In the genomic region with DNA sequence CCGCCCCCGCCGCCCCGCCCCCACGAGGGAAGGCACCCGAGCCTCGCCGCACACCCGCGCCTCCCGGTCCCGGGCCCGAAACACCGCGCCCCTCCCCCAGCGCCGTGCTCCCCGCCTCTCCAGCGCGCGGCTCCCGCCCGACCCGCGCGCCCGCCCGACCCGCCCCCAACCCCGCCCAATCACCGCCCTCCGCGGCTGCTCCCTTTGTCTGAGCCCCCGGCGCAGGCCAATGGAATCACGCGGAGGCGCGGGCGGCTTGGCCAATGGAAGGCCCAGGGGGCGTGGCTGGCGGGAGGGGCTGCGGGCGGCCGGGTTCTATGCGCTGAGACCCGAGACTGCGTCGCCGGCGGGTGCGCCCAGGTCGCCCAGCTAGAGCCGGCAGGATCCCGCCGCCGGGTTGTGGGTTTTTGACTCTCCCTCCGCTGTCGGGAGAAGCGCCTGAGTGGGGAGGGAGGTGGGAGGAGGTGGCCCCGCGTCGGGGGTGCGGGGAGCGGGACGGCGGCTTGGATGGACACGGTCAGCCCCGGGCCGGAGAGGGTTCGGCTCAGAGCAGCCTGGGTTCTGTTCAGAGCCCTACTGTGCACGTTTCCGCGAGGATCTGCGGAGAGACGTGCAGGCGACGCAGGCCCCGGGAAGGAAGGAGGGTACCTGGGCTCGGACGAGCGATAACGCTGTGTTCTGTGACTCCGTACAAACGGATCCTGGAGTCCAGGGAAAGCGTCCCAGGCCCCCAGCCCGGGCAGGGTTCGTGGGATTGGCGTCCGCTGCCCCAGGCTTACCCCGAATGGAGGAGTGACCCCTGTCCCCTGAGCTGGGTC, we compare ENCODE assay signal across 8 cellular contexts. TPM values are rescaled to one million over a fixed set of nuclear protein-coding genes. Genes with fewer than 3 reads are reported as not detected.
DNase-seq lines count a peak whose midpoint lies in the region; ATAC-seq and TF ChIP-seq lines count a peak whose summit lies in the region.

No MANE protein-coding gene starts in this region.

- RAD21 ChIA-PET in HCT116 (lab: Charles Lee; ENCODE audit: low non-redundant PET in 1 of 2, low total read pairs in 2 of 2, uncharacterized antibody in 2 of 2, unreplicated experiment in 2 of 2) = no interaction called here

- H3K79me2 ChIP-seq in HCT116 (ENCODE audit: insufficient read depth, low read length) = peaks cover 41% of the 10 kb centered on the region

- POLR2A ChIA-PET in HCT116 (lab: Charles Lee) = interaction anchor here (1.1 to 1.2 kb wide), 3 partner anchors 19 to 51 kb away, joined by 3 to 4 read pairs (median 3); no protein-coding TSS in a partner anchor

- no peaks in the 10 kb centered on the region; a peak in 1 of 4 replicates for H3K36me3 ChIP-seq in HCT116 (ENCODE audit: control insufficient read depth in 1 of 2, insufficient read depth in 2 of 2, low read length in 2 of 2)

- H3K4me3 ChIP-seq in HCT116 (replicated peaks in 1 of 2; ENCODE audit: low read depth in 1 of 2, low read length in 2 of 2) = peak overlapping the region; percentile 77 to 100
- H3K4me3 ChIP-seq in NB4 (ENCODE audit: low read depth, low read length) = peak overlapping the region; percentile 53

- H4K20me1 ChIP-seq in HCT116 (ENCODE audit: insufficient read depth) = no peaks in the 10 kb centered on the region

- TF ChIP-seq POLR2A in HCT116 (IDR thresholded peaks at IDR 0.05; ENCODE audit: borderline replicate concordance, extremely low read depth, insufficient read depth, insufficient read length) (peak; percentile 45), NB4 (IDR thresholded peaks at IDR 0.05; ENCODE audit: extremely low read depth, insufficient read length) (peak; percentile 42)

- TF ChIP-seq CTCF in HCT116 (IDR thresholded peaks at IDR 0.05 in 2 of 3, conservative IDR thresholded peaks at IDR 0.05 in 1 of 3; ENCODE audit: borderline replicate concordance in 1 of 3, insufficient read depth in 1 of 3, low read depth in 2 of 3, low read length in 2 of 3) (no peak), NB4 (IDR thresholded peaks at IDR 0.05; ENCODE audit: low read depth, low read length) (no peak)

- no peaks in the 10 kb centered on the region for H3K9me3 ChIP-seq in HCT116 (ENCODE audit: control insufficient read depth in 1 of 2, insufficient read depth in 1 of 2, low read depth in 1 of 2, low read length in 2 of 2)

- H3K27me3 ChIP-seq in HCT116 (ENCODE audit: insufficient read depth, low read length) = no peaks in the 10 kb centered on the region

- BruUV-seq in HCT116 (replicated peaks; lab: Mats Ljungman, UMichigan) = TSS peak; percentile 90

- CTCF ChIA-PET in HCT116 (lab: Charles Lee) = interaction anchor here (1.3 kb wide), 1 partner anchor 19 kb away, joined by 3 read pairs; no protein-coding TSS in a partner anchor

- intact Hi-C loops in HCT116 (cut with micrococcal nuclease) = loop anchor here (2.0 kb wide), 2 partner anchors 19 to 49 kb away; partner anchors contain the start of gene BAHCC1

- no peak overlapping the region for H2AFZ ChIP-seq in HCT116 (ENCODE audit: low read depth, low read length, poor library complexity, severe bottlenecking)

- ATAC-seq in HCT116 = peak; percentile 78

- H3K9me2 ChIP-seq in HCT116 (ENCODE audit: insufficient read depth) = no peaks in the 10 kb centered on the region

- no peak for TF ChIP-seq RAD21 in HCT116 (IDR thresholded peaks at IDR 0.05; ENCODE audit: low read depth)

- H3K9ac ChIP-seq in HCT116 (ENCODE audit: low read length) = peak overlapping the region; percentile 85

- peak overlapping the region; percentile 67 for H3K27ac ChIP-seq in HCT116 (ENCODE audit: low read depth, low read length)

- DNase-seq in EH (ENCODE audit: low read depth) (peak; percentile 96), HCT116 (ENCODE audit: low read depth, low spot score) (peak; percentile 93), NB4 (ENCODE audit: low read depth) (peak; percentile 97), SK-N-DZ (ENCODE audit: low spot score) (peak; percentile 97), germinal center (ENCODE audit: low spot score) (peak; percentile 99), occipital lobe (lab: John Stamatoyannopoulos, UW) (peak; percentile 96), superior temporal gyrus (ENCODE audit: extremely low spot score) (peak; percentile 96)
- DNase-seq in activated naive CD4-positive, alpha-beta T cell treated with anti-CD3 and anti-CD28 coated beads, Interleukin-2, amount 50 U/mL, for 16 hours = peak; percentile 98

- H3K4me1 ChIP-seq in HCT116 (ENCODE audit: control insufficient read depth in 1 of 2, insufficient read depth in 2 of 2, low read length in 2 of 2) = peaks cover 38 to 64% of the 10 kb centered on the region in 2 experiments

- peak overlapping the region; percentile 98 for H3K4me2 ChIP-seq in HCT116 (ENCODE audit: low read length)

TF ChIP-seq in HCT116, 20 proteins besides CTCF, POLR2A, EP300 and RAD21:
- TF ChIP-seq, protein P1, sequence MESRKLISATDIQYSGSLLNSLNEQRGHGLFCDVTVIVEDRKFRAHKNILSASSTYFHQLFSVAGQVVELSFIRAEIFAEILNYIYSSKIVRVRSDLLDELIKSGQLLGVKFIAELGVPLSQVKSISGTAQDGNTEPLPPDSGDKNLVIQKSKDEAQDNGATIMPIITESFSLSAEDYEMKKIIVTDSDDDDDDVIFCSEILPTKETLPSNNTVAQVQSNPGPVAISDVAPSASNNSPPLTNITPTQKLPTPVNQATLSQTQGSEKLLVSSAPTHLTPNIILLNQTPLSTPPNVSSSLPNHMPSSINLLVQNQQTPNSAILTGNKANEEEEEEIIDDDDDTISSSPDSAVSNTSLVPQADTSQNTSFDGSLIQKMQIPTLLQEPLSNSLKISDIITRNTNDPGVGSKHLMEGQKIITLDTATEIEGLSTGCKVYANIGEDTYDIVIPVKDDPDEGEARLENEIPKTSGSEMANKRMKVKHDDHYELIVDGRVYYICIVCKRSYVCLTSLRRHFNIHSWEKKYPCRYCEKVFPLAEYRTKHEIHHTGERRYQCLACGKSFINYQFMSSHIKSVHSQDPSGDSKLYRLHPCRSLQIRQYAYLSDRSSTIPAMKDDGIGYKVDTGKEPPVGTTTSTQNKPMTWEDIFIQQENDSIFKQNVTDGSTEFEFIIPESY (IDR thresholded peaks at IDR 0.05; ENCODE audit: extremely low read depth, insufficient replicate concordance, low read length) = no peak
- TF ChIP-seq SP1 (IDR thresholded peaks at IDR 0.05; ENCODE audit: low read depth) (peak; percentile 81), SIN3A (IDR thresholded peaks at IDR 0.05; ENCODE audit: low read depth) (no peak), TCF7L2 (IDR thresholded peaks at IDR 0.05; ENCODE audit: borderline replicate concordance, extremely low read depth, insufficient read depth, insufficient read length) (peak; percentile 42), MAX (IDR thresholded peaks at IDR 0.05) (peak; percentile 71; the same call in 1 of the 2 replicates), YY1 (IDR thresholded peaks at IDR 0.05; ENCODE audit: extremely low read depth, insufficient replicate concordance, low read depth, low read length) (peak; percentile 14), POLR2AphosphoS5 (IDR thresholded peaks at IDR 0.05; ENCODE audit: low read depth, low read length) (peak; percentile 92)
- TF ChIP-seq, protein P2, sequence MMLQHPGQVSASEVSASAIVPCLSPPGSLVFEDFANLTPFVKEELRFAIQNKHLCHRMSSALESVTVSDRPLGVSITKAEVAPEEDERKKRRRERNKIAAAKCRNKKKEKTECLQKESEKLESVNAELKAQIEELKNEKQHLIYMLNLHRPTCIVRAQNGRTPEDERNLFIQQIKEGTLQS (IDR thresholded peaks at IDR 0.05) = no peak

RNA-seq across cellular contexts. Expression of gene BAHCC1, which starts 49.0 kb away (rescaled TPM):
- total RNA-seq in HCT116 (2021; ENCODE audit: unreplicated experiment) (45.2 TPM), occipital lobe (7.6 TPM)
- polyA plus RNA-seq in HCT116 (2012) = 16.1 and 18.2 TPM in 2 replicates
- 6.6 and 15.1 TPM in 2 replicates for polyA plus RNA-seq in SK-N-DZ (2014; cell fraction: cytosol; rRNA removed)
- 33.7 and 55.3 TPM in 2 replicates for polyA plus RNA-seq in SK-N-DZ (2014; cell fraction: nucleus; rRNA removed)

RNA-seq across cellular contexts. Expression of gene SLC38A10, which starts 51.2 kb away (rescaled TPM):
- total RNA-seq in HCT116 (2021; ENCODE audit: unreplicated experiment) (109 TPM), occipital lobe (12.3 TPM)
- 75.0 and 96.2 TPM in 2 replicates for polyA plus RNA-seq in HCT116 (2012)
- 37.0 and 51.8 TPM in 2 replicates for polyA plus RNA-seq in SK-N-DZ (2014; cell fraction: cytosol; rRNA removed)
- 68.3 and 105 TPM in 2 replicates for polyA plus RNA-seq in SK-N-DZ (2014; cell fraction: nucleus; rRNA removed)

Comparison
In these comparisons a context has a peak if more than half of its experiments do, and no peak if none do; other contexts are left out.
1. Peak in every context shown above with its lines: DNase-seq, ATAC-seq, H3K4me3 ChIP-seq and H3K27ac ChIP-seq.